ENCODE assay signal across 19 cellular contexts in genomic region chr4:155665054-155665453, GRCh38.
"Had no signal": no experiment of that assay in that cellular context is flagged by ENCODE, and none has a peak within 500 bp of the region (broad histone marks: within the 10 kb centered on the region; RNA-seq: fewer than 3 reads in every experiment).

No MANE protein-coding gene starts in this region.

- H3K9me3 ChIP-seq: left lung, thyroid gland had no signal

- H3K4me3 ChIP-seq: left lung, thyroid gland had no signal

- DNase-seq: activated B cell treated with CpG ODN at 0.5 μM for 24 hours; activated CD4-positive, alpha-beta T cell treated with anti-CD3 and anti-CD28 coated beads for 4 hours; activated CD4-positive, alpha-beta T cell treated with anti-CD3 and anti-CD28 coated beads, Interleukin-2, amount 50 U/mL, for 48 hours; activated effector memory CD4-positive, alpha-beta T cell treated with anti-CD3 and anti-CD28 coated beads, Interleukin-2, amount 50 U/mL, for 16 hours; activated naive CD4-positive, alpha-beta T cell treated with anti-CD3 and anti-CD28 coated beads, Interleukin-2, amount 10 ng/mL, durations not matched to agents 7 days and 5 days; activated T-cell treated with anti-CD3 and anti-CD28 coated beads, Interleukin-2, amount 50 U/mL, for 72 hours; amygdala; effector CD4-positive, alpha-beta T cell; erythroblast; foreskin fibroblast; kidney glomerular epithelial cell; left lung; occipital lobe; posterior cingulate gyrus; retina; stimulated activated CD4-positive, alpha-beta T cell treated with anti-CD3 and anti-CD28 coated beads, Interleukin-4, amount 100 ng/mL, for 24 hours; stimulated activated naive CD4-positive, alpha-beta T cell treated with Interleukin-2 at 50 U/mL for 16 hours; T1000; thyroid gland had no signal

- H3K36me3 ChIP-seq: left lung, thyroid gland had no signal

- H3K27ac ChIP-seq: thyroid gland had no signal

- ATAC-seq: activated T-cell treated with anti-CD3 and anti-CD28 coated beads, Interleukin-2, amount 50 U/mL, for 72 hours; left lung had no signal

- H3K27me3 ChIP-seq: thyroid gland had no signal
